ENCODE assay signal across 18 cellular contexts in genomic region chr5:146703499-146703898, GRCh38.
A peak's percentile ranks its signal among the peaks of the same experiment; 100 is the strongest.
DNase-seq lines count a peak whose midpoint lies in the region; ATAC-seq, FAIRE-seq and TF ChIP-seq lines count a peak whose summit lies in the region.
"Had no signal": no experiment of that assay in that cellular context is flagged by ENCODE, and none has a peak within 500 bp of the region (broad histone marks: within the 10 kb centered on the region; RNA-seq: fewer than 3 reads in every experiment).

No MANE protein-coding gene starts in this region.

- FAIRE-seq in bronchial epithelial cell (lab: Jason Lieb, UNC): no peak
- FAIRE-seq: GM19239 had no signal

- no peaks in the 10 kb centered on the region for H3K36me3 ChIP-seq in bronchial epithelial cell (ENCODE audit: control insufficient read depth, insufficient read depth, low read length)
- H3K36me3 ChIP-seq: Peyer's patch had no signal

- DNase-seq in RWPE1 (ENCODE audit: low spot score): peak; percentile 43
- peak; percentile 81 for DNase-seq in bronchial epithelial cell (ENCODE audit: low read depth)
- peak in 1 of 2 donors; percentile 89 for DNase-seq in foreskin keratinocyte
- no peak for DNase-seq in type B pancreatic cell (ENCODE audit: extremely low spot score, unreplicated experiment)
- DNase-seq in Right ventricle myocardium inferior (ENCODE audit: missing footprints): no peak
- no peak for DNase-seq in activated CD8-positive, alpha-beta memory T cell treated with anti-CD3 and anti-CD28 coated beads for 24 hours
- DNase-seq in activated naive CD4-positive, alpha-beta T cell treated with anti-CD3 and anti-CD28 coated beads, Interleukin-2, amount 10 ng/mL, durations not matched to agents 7 days and 5 days: no peak
- DNase-seq: ACHN, DMS53, HFFc6, NCI-H1048, NCI-H146, NCI-H2081, NCI-H524, Peyer's patch, SHP77 treated with DMSO at 0.1 percent for 48 hours had no signal

- no peak overlapping the region for H3K4me3 ChIP-seq in bronchial epithelial cell (ENCODE audit: low read depth, low read length)
- H3K4me3 ChIP-seq: Peyer's patch had no signal

- H3K27ac Mint-ChIP-seq in type B pancreatic cell: no peak overlapping the region
- H3K27ac Mint-ChIP-seq in activated naive CD4-positive, alpha-beta T cell treated with anti-CD3 and anti-CD28 coated beads, Interleukin-2, amount 10 ng/mL, durations not matched to agents 7 days and 5 days: no peak overlapping the region
- H3K27ac Mint-ChIP-seq: HFFc6 had no signal

- ATAC-seq in foreskin keratinocyte: peak; percentile 70
- ATAC-seq in Right ventricle myocardium inferior: no peak

- H3K27me3 ChIP-seq in bronchial epithelial cell (ENCODE audit: control insufficient read depth, insufficient read depth, low read length): no peaks in the 10 kb centered on the region
- H3K27me3 ChIP-seq in foreskin keratinocyte: no peaks in the 10 kb centered on the region
- H3K27me3 ChIP-seq: Peyer's patch had no signal

- peaks cover 29% of the 10 kb centered on the region for H3K27me3 Mint-ChIP-seq in type B pancreatic cell
- no peaks in the 10 kb centered on the region for H3K27me3 Mint-ChIP-seq in activated naive CD4-positive, alpha-beta T cell treated with anti-CD3 and anti-CD28 coated beads, Interleukin-2, amount 10 ng/mL, durations not matched to agents 7 days and 5 days

- H3K4me1 ChIP-seq in foreskin keratinocyte: peaks cover 26% of the 10 kb centered on the region
- H3K4me1 ChIP-seq: Peyer's patch had no signal

- intact Hi-C loops in Right ventricle myocardium inferior (cut with DNase I): no loop called here

- CTCF ChIA-PET in RWPE1 (lab: Yijun Ruan, JAX): no interaction called here
- CTCF ChIA-PET in activated naive CD4-positive, alpha-beta T cell treated with anti-CD3 and anti-CD28 coated beads, Interleukin-2, amount 10 ng/mL, durations not matched to agents 7 days and 5 days (lab: Charles Lee): no interaction called here

- peaks cover 6% of the 10 kb centered on the region for H3K9me3 Mint-ChIP-seq in type B pancreatic cell
- H3K9me3 Mint-ChIP-seq in activated naive CD4-positive, alpha-beta T cell treated with anti-CD3 and anti-CD28 coated beads, Interleukin-2, amount 10 ng/mL, durations not matched to agents 7 days and 5 days: no peaks in the 10 kb centered on the region

- H3K36me3 Mint-ChIP-seq in type B pancreatic cell: peaks cover 6% of the 10 kb centered on the region
- H3K36me3 Mint-ChIP-seq in activated naive CD4-positive, alpha-beta T cell treated with anti-CD3 and anti-CD28 coated beads, Interleukin-2, amount 10 ng/mL, durations not matched to agents 7 days and 5 days: no peaks in the 10 kb centered on the region

- no peak overlapping the region for H3K27ac ChIP-seq in RWPE1
- peak overlapping the region; percentile 66 for H3K27ac ChIP-seq in foreskin keratinocyte
- H3K27ac ChIP-seq: KMS-11, Peyer's patch had no signal

- POLR2A ChIA-PET in RWPE1 (lab: Yijun Ruan, JAX; ENCODE audit: low non-redundant PET): no interaction called here

- H3K4me1 Mint-ChIP-seq in type B pancreatic cell (ENCODE audit: unreplicated experiment): peaks cover 41% of the 10 kb centered on the region
- H3K4me1 Mint-ChIP-seq in activated naive CD4-positive, alpha-beta T cell treated with anti-CD3 and anti-CD28 coated beads, Interleukin-2, amount 10 ng/mL, durations not matched to agents 7 days and 5 days: no peaks in the 10 kb centered on the region

- TF ChIP-seq CTCF in RWPE1 (conservative IDR thresholded peaks at IDR 0.05; ENCODE audit: low read depth): no peak
- no peak for TF ChIP-seq CTCF in bronchial epithelial cell (IDR thresholded peaks at IDR 0.05; ENCODE audit: insufficient read depth, low read length, severe bottlenecking)
- no peak for TF ChIP-seq CTCF in foreskin keratinocyte (conservative IDR thresholded peaks at IDR 0.05)
- TF ChIP-seq CTCF in type B pancreatic cell (conservative IDR thresholded peaks at IDR 0.05): no peak

- H3K4me3 Mint-ChIP-seq in type B pancreatic cell: peak overlapping the region; percentile 4
- no peak overlapping the region for H3K4me3 Mint-ChIP-seq in activated naive CD4-positive, alpha-beta T cell treated with anti-CD3 and anti-CD28 coated beads, Interleukin-2, amount 10 ng/mL, durations not matched to agents 7 days and 5 days
- H3K4me3 Mint-ChIP-seq: HFFc6 had no signal

Comparison
In these comparisons a context has a peak if more than half of its experiments do, and no peak if none do; other contexts are left out.
1. DNase-seq: peak in RWPE1 (single experiment) and bronchial epithelial cell (single experiment); none in type B pancreatic cell (single experiment), Right ventricle myocardium inferior (single experiment), activated CD8-positive, alpha-beta memory T cell treated with anti-CD3 and anti-CD28 coated beads for 24 hours (single experiment) and activated naive CD4-positive, alpha-beta T cell treated with anti-CD3 and anti-CD28 coated beads, Interleukin-2, amount 10 ng/mL, durations not matched to agents 7 days and 5 days (single experiment).